Comparison of ENCODE assay signal across 8 cellular contexts in genomic region chrX:5402461-5402860, GRCh38.
"Had no signal": no experiment of that assay in that cellular context is flagged by ENCODE, and none has a peak within 500 bp of the region (broad histone marks: within the 10 kb centered on the region; RNA-seq: fewer than 3 reads in every experiment).

No MANE protein-coding gene starts in this region.

- H3K4me3 ChIP-seq: GM23248, HAP-1 had no signal

- H2AFZ ChIP-seq: GM23248 had no signal

- DNase-seq: GM23248, GOT3, H7, HFFc6, KBM-7 had no signal

- H3K4me1 ChIP-seq: HAP-1 had no signal

- H3K9ac ChIP-seq: GM23248 had no signal

- H3K36me3 ChIP-seq: HAP-1 had no signal

- ATAC-seq: HCT116, HepG2 had no signal

- H3K27ac ChIP-seq: GM23248 had no signal

- H3K9me3 ChIP-seq: HAP-1 had no signal
